In genomic region chr2:65605427-65606058, GRCh38 we compare ENCODE assay signal across 13 cellular contexts.
DNase-seq lines count a peak whose midpoint lies in the region; ATAC-seq and TF ChIP-seq lines count a peak whose summit lies in the region.
"Had no signal": no experiment of that assay in that cellular context is flagged by ENCODE, and none has a peak within 500 bp of the region (broad histone marks: within the 10 kb centered on the region; RNA-seq: fewer than 3 reads in every experiment).

No MANE protein-coding gene starts in this region.

- no peaks in the 10 kb centered on the region for H3K79me1 ChIP-seq in mesendoderm (ENCODE audit: low read length)

- no peaks in the 10 kb centered on the region for H3K4me1 ChIP-seq in mesendoderm (ENCODE audit: control insufficient read depth, low read depth, low read length)

- H2BK120ac ChIP-seq in mesendoderm (ENCODE audit: low read depth, low read length), result no peak overlapping the region

- H3K18ac ChIP-seq in mesendoderm (ENCODE audit: low read length), result no peak overlapping the region

- no peak overlapping the region for H3K27ac Mint-ChIP-seq in HFFc6
- H3K27ac Mint-ChIP-seq: activated CD8-positive, alpha-beta T cell treated with anti-CD3 and anti-CD28 coated beads, Interleukin-2, amount 10 ng/mL, durations not matched to agents 7 days and 5 days; neural progenitor cell had no signal

- peak overlapping the region; percentile 57 for H2BK15ac ChIP-seq in mesendoderm (replicated peaks; ENCODE audit: low read depth)

- no peak overlapping the region for H3K4me3 ChIP-seq in mesendoderm (ENCODE audit: low read length)
- H3K4me3 ChIP-seq: neural progenitor cell had no signal

- H3K9ac ChIP-seq in mesendoderm (ENCODE audit: low read length), result no peak overlapping the region
- H3K9ac ChIP-seq: neural progenitor cell had no signal

- H2BK5ac ChIP-seq in mesendoderm (ENCODE audit: low read length), result no peak overlapping the region

- no peak overlapping the region for H2AK5ac ChIP-seq in mesendoderm (ENCODE audit: low read length)

- H3K36me3 Mint-ChIP-seq in HFFc6 (ENCODE audit: low read depth), result no peaks in the 10 kb centered on the region
- H3K36me3 Mint-ChIP-seq: neural progenitor cell had no signal

- no peak overlapping the region for H3K4ac ChIP-seq in mesendoderm (ENCODE audit: low read depth, low read length)

- H3K27me3 ChIP-seq in mesendoderm (ENCODE audit: insufficient read depth, low read length, poor library complexity), result no peaks in the 10 kb centered on the region
- H3K27me3 ChIP-seq: neural progenitor cell had no signal

- H3K36me3 ChIP-seq in mesendoderm (ENCODE audit: control insufficient read depth, insufficient read depth, low read length), result no peaks in the 10 kb centered on the region
- H3K36me3 ChIP-seq: neural progenitor cell had no signal

- TF ChIP-seq CTCF in HFFc6 (IDR thresholded peaks at IDR 0.05), result no peak

- no peak overlapping the region for H3K23ac ChIP-seq in mesendoderm (ENCODE audit: low read length)

- no peaks in the 10 kb centered on the region for H3K79me2 ChIP-seq in mesendoderm (ENCODE audit: control insufficient read depth, insufficient read depth, low read length)

- H3K4me1 Mint-ChIP-seq in HFFc6 (ENCODE audit: low read depth), result peaks cover 11% of the 10 kb centered on the region

- H4K8ac ChIP-seq in mesendoderm (ENCODE audit: low read depth, low read length), result no peak overlapping the region

- WGBS in mesendoderm (ENCODE audit: extremely low coverage, insufficient coverage, low lambda C conversion rate), result no CpG with 5 or more reads among the region's 3 CpGs

- ATAC-seq in GM18520 (IDR thresholded peaks at IDR 0.05; ENCODE audit: unreplicated experiment) (peak; percentile 29), GM21447 (IDR thresholded peaks at IDR 0.05; ENCODE audit: unreplicated experiment) (peak; percentile 41), HG03280 (IDR thresholded peaks at IDR 0.05; ENCODE audit: unreplicated experiment) (peak; percentile 54), GM18511 (IDR thresholded peaks at IDR 0.05; ENCODE audit: unreplicated experiment) (no peak)
- ATAC-seq: activated CD8-positive, alpha-beta T cell treated with anti-CD3 and anti-CD28 coated beads, Interleukin-2, amount 10 ng/mL, durations not matched to agents 7 days and 5 days had no signal

- H3K56ac ChIP-seq in mesendoderm (ENCODE audit: low read length), result no peak overlapping the region

- DNase-seq in mesendoderm, result no peak
- no peak for DNase-seq in HFFc6
- no peak for DNase-seq in DMS53 treated with DMSO at 0.1 percent for 48 hours (lab: John Stamatoyannopoulos, UW; ENCODE audit: unreplicated experiment)
- no peak for DNase-seq in NCI-H748 (lab: John Stamatoyannopoulos, UW; ENCODE audit: unreplicated experiment)
- DNase-seq: activated CD8-positive, alpha-beta T cell treated with anti-CD3 and anti-CD28 coated beads, Interleukin-2, amount 10 ng/mL, durations not matched to agents 7 days and 5 days; COR-L47; foreskin melanocyte; NCI-H1930 had no signal

- H3K9me3 Mint-ChIP-seq in HFFc6, result no peaks in the 10 kb centered on the region

- H3K4me3 Mint-ChIP-seq in HFFc6, result no peak overlapping the region
- H3K4me3 Mint-ChIP-seq: activated CD8-positive, alpha-beta T cell treated with anti-CD3 and anti-CD28 coated beads, Interleukin-2, amount 10 ng/mL, durations not matched to agents 7 days and 5 days; neural progenitor cell had no signal

- peaks cover 11% of the 10 kb centered on the region for H3K27me3 Mint-ChIP-seq in HFFc6 (ENCODE audit: insufficient read depth)

- H3K4me2 ChIP-seq in mesendoderm (ENCODE audit: low read length), result no peak overlapping the region
- H3K4me2 ChIP-seq: neural progenitor cell had no signal

- H4K5ac ChIP-seq in mesendoderm (ENCODE audit: low read length), result no peak overlapping the region

- no peak overlapping the region for H3K27ac ChIP-seq in mesendoderm (ENCODE audit: low read depth, low read length)
- H3K27ac ChIP-seq: neural progenitor cell had no signal
